Comparison of ENCODE assay signal across 8 cellular contexts in genomic region chr2:9844036-9844483, GRCh38. TPM values are rescaled to one million over a fixed set of nuclear protein-coding genes. Genes with fewer than 3 reads are reported as not detected.
DNase-seq lines count a peak whose midpoint lies in the region; ATAC-seq and TF ChIP-seq lines count a peak whose summit lies in the region.

No MANE protein-coding gene starts in this region.

- peak overlapping the region; percentile 88 for H3K27ac ChIP-seq in AG04450 (ENCODE audit: low read depth, low read length)

- H3K27me3 ChIP-seq in AG04450 (ENCODE audit: control insufficient read depth, insufficient read depth, low read length), result no peaks in the 10 kb centered on the region

- H3K4me1 Mint-ChIP-seq in HFFc6 (ENCODE audit: low read depth), result peaks cover 50% of the 10 kb centered on the region
- H3K4me1 Mint-ChIP-seq in activated T-cell treated with anti-CD3 and anti-CD28 coated beads, Interleukin-2, amount 50 U/mL, for 72 hours (ENCODE audit: low read depth), result peaks cover 41% of the 10 kb centered on the region
- H3K4me1 Mint-ChIP-seq in stimulated activated naive B cell treated with anti-CD40 and anti-IgM and Interleukin-4, amounts not matched to agents 10 μg/mL and 1 μg/mL and 100 μg/mL, for 72 hours, result peaks cover 16 to 45% of the 10 kb centered on the region in 2 donors

- DNase-seq in AG04450 (ENCODE audit: low read depth, low spot score) (no peak), HFFc6 (peak; percentile 58), NK-92 (lab: John Stamatoyannopoulos, UW; ENCODE audit: unreplicated experiment) (no peak)
- DNase-seq in activated T-cell treated with anti-CD3 and anti-CD28 coated beads, Interleukin-2, amount 50 U/mL, for 72 hours, result no peak
- no peak for DNase-seq in stimulated activated naive B cell treated with anti-CD40 and anti-IgM and Interleukin-4, amounts not matched to agents 10 μg/mL and 1 μg/mL and 100 μg/mL, for 72 hours
- DNase-seq in stimulated activated CD4-positive, alpha-beta T cell treated with anti-CD3 and anti-CD28 coated beads, Interleukin-2, amount 100 ng/mL, for 48 hours, result no peak

- TF ChIP-seq CTCF in AG04450 (IDR thresholded peaks at IDR 0.05; ENCODE audit: low read depth, low read length), result no peak
- no peak for TF ChIP-seq CTCF in HFFc6 (IDR thresholded peaks at IDR 0.05)

- no peak for ATAC-seq in activated T-cell treated with anti-CD3 and anti-CD28 coated beads, Interleukin-2, amount 50 U/mL, for 72 hours (replicated peaks in 1 of 2)
- no peak for ATAC-seq in stimulated activated naive B cell treated with anti-CD40 and anti-IgM and Interleukin-4, amounts not matched to agents 10 μg/mL and 1 μg/mL and 100 μg/mL, for 72 hours (replicated peaks)
- ATAC-seq in HG02678 (IDR thresholded peaks at IDR 0.05; ENCODE audit: unreplicated experiment), result no peak

- POLR2A ChIA-PET in AG04450 (lab: Yijun Ruan, JAX), result interaction anchor here (0.7 to 2.0 kb wide), 11 partner anchors 19 to 370 kb away, joined by 3 to 11 read pairs (median 5); partner anchors contain the start of gene YWHAQ

- no peaks in the 10 kb centered on the region for H3K9me3 Mint-ChIP-seq in HFFc6
- no peaks in the 10 kb centered on the region for H3K9me3 Mint-ChIP-seq in activated T-cell treated with anti-CD3 and anti-CD28 coated beads, Interleukin-2, amount 50 U/mL, for 72 hours
- peaks cover 0 to 1% of the 10 kb centered on the region in 2 donors for H3K9me3 Mint-ChIP-seq in stimulated activated naive B cell treated with anti-CD40 and anti-IgM and Interleukin-4, amounts not matched to agents 10 μg/mL and 1 μg/mL and 100 μg/mL, for 72 hours

- no peaks in the 10 kb centered on the region for H3K9me3 ChIP-seq in AG04450 (ENCODE audit: control insufficient read depth, insufficient read depth, low read length)

- H3K27ac Mint-ChIP-seq in HFFc6, result peak overlapping the region; percentile 92
- H3K27ac Mint-ChIP-seq in activated T-cell treated with anti-CD3 and anti-CD28 coated beads, Interleukin-2, amount 50 U/mL, for 72 hours, result peak overlapping the region; percentile 80
- H3K27ac Mint-ChIP-seq in stimulated activated naive B cell treated with anti-CD40 and anti-IgM and Interleukin-4, amounts not matched to agents 10 μg/mL and 1 μg/mL and 100 μg/mL, for 72 hours, result peak overlapping the region; percentile 96

- peaks cover 4% of the 10 kb centered on the region; the same call in 1 of the 2 replicates for H3K36me3 Mint-ChIP-seq in HFFc6 (ENCODE audit: low read depth)
- H3K36me3 Mint-ChIP-seq in activated T-cell treated with anti-CD3 and anti-CD28 coated beads, Interleukin-2, amount 50 U/mL, for 72 hours (ENCODE audit: insufficient read depth in 2 of 2), result peaks cover 2 to 9% of the 10 kb centered on the region in 2 donors
- H3K36me3 Mint-ChIP-seq in stimulated activated naive B cell treated with anti-CD40 and anti-IgM and Interleukin-4, amounts not matched to agents 10 μg/mL and 1 μg/mL and 100 μg/mL, for 72 hours, result peaks cover 16 to 20% of the 10 kb centered on the region in 2 donors

- H3K4me3 Mint-ChIP-seq in HFFc6, result peak overlapping the region; percentile 95
- peak overlapping the region; percentile 80 for H3K4me3 Mint-ChIP-seq in activated T-cell treated with anti-CD3 and anti-CD28 coated beads, Interleukin-2, amount 50 U/mL, for 72 hours
- peak overlapping the region; percentile 91 to 97 for H3K4me3 Mint-ChIP-seq in stimulated activated naive B cell treated with anti-CD40 and anti-IgM and Interleukin-4, amounts not matched to agents 10 μg/mL and 1 μg/mL and 100 μg/mL, for 72 hours

- H3K4me3 ChIP-seq in AG04450 (ENCODE audit: low read depth, low read length) (peak overlapping the region; percentile 78), iPS-11a (ENCODE audit: low read depth, low read length) (peak overlapping the region; percentile 65)

- no peaks in the 10 kb centered on the region for H3K27me3 Mint-ChIP-seq in HFFc6 (ENCODE audit: insufficient read depth)
- no peaks in the 10 kb centered on the region for H3K27me3 Mint-ChIP-seq in activated T-cell treated with anti-CD3 and anti-CD28 coated beads, Interleukin-2, amount 50 U/mL, for 72 hours (ENCODE audit: low read depth)
- H3K27me3 Mint-ChIP-seq in stimulated activated naive B cell treated with anti-CD40 and anti-IgM and Interleukin-4, amounts not matched to agents 10 μg/mL and 1 μg/mL and 100 μg/mL, for 72 hours, result no peaks in the 10 kb centered on the region

- CTCF ChIA-PET in AG04450 (lab: Charles Lee), result interaction anchor here (0.5 to 4.4 kb wide), 7 partner anchors 30 to 228 kb away, joined by 3 to 32 read pairs (median 5); no protein-coding TSS in a partner anchor

RNA-seq across cellular contexts. Expression of gene TAF1B, which starts 0.8 kb away (rescaled TPM):
- 17.2 and 25.8 TPM in 2 replicates for polyA plus RNA-seq in AG04450 (2011; rRNA removed)
- 23.7 and 27.7 TPM in 2 replicates for polyA minus RNA-seq in AG04450 (2011; rRNA and poly(A)+ RNA removed)
- total RNA-seq in HFFc6 (2021; fragmentation: NEBNext Ultra II Directional; extraction: Animal tissue kit (Norgen Biotek cat#: 25700)), result 10 to 100 TPM; 17.3 to 24.0 (median 22.3) TPM
- total RNA-seq in activated T-cell treated with anti-CD3 and anti-CD28 coated beads, Interleukin-2, amount 50 U/mL, for 72 hours, result 10 to 100 TPM; 17.8 to 23.7 TPM
